ENCODE assay signal across 8 cellular contexts in genomic region chr9:15552641-15553527, GRCh38. TPM values are rescaled to one million over a fixed set of nuclear protein-coding genes. Genes with fewer than 3 reads are reported as not detected.
DNase-seq lines count a peak whose midpoint lies in the region; ATAC-seq, FAIRE-seq and TF ChIP-seq lines count a peak whose summit lies in the region.

TSS of gene CCDC171 (plus strand) at chr9:15553043. CDS start at chr9:15564089, 11,046 bp downstream.

- H3K9me2 ChIP-seq in GM23248 (ENCODE audit: insufficient read depth) (no peaks in the 10 kb centered on the region), Karpas-422 (replicated peaks; ENCODE audit: insufficient read depth, low read length) (no peaks in the 10 kb centered on the region)

- no peaks in the 10 kb centered on the region for H3K79me2 ChIP-seq in GM23248 (ENCODE audit: insufficient read depth)
- H3K79me2 ChIP-seq in Karpas-422 (ENCODE audit: low read length): no peaks in the 10 kb centered on the region
- H3K79me2 ChIP-seq in fibroblast of lung (ENCODE audit: control insufficient read depth, insufficient read depth, low read length): no peaks in the 10 kb centered on the region

- H3K4me1 ChIP-seq in GM23248 (ENCODE audit: insufficient read depth) (no peaks in the 10 kb centered on the region), Karpas-422 (ENCODE audit: low read length) (peaks cover 24% of the 10 kb centered on the region), fibroblast of lung (ENCODE audit: control insufficient read depth, extremely low read depth, insufficient read depth, low read length) (no peaks in the 10 kb centered on the region)

- no peaks in the 10 kb centered on the region for H3K36me3 Mint-ChIP-seq in activated T-helper 1 cell treated with anti-CD3 and anti-CD28 coated beads, Interleukin-12 subunit alpha, Interleukin-12 subunit beta, Interleukin-2, Interleukin-4 antibody, amounts not matched to agents 30 ng/mL and 10 ng/mL and 1 ng/mL, durations not matched to agents 14 hours and 24 hours and 36 hours (ENCODE audit: low read depth)
- H3K36me3 Mint-ChIP-seq in naive thymus-derived CD8-positive, alpha-beta T cell: peaks cover 0 to 3% (median 0%) of the 10 kb centered on the region in 3 donors
- H3K36me3 Mint-ChIP-seq in stimulated activated naive B cell treated with anti-CD40 and anti-IgM and Interleukin-4, amounts not matched to agents 10 μg/mL and 1 μg/mL and 100 μg/mL, for 72 hours: no peaks in the 10 kb centered on the region

- peak within 1 kb of the TSS; percentile 75 for H3K27ac Mint-ChIP-seq in activated T-helper 1 cell treated with anti-CD3 and anti-CD28 coated beads, Interleukin-12 subunit alpha, Interleukin-12 subunit beta, Interleukin-2, Interleukin-4 antibody, amounts not matched to agents 30 ng/mL and 10 ng/mL and 1 ng/mL, durations not matched to agents 14 hours and 24 hours and 36 hours
- peak within 1 kb of the TSS; percentile 82 to 95 (median 94) for H3K27ac Mint-ChIP-seq in naive thymus-derived CD8-positive, alpha-beta T cell
- H3K27ac Mint-ChIP-seq in stimulated activated naive B cell treated with anti-CD40 and anti-IgM and Interleukin-4, amounts not matched to agents 10 μg/mL and 1 μg/mL and 100 μg/mL, for 72 hours: peak within 1 kb of the TSS; percentile 78

- H3K27me3 ChIP-seq in GM23248 (replicated peaks; ENCODE audit: insufficient read depth) (no peaks in the 10 kb centered on the region), Karpas-422 (ENCODE audit: low read length) (no peaks in the 10 kb centered on the region), fibroblast of lung (ENCODE audit: control insufficient read depth, insufficient read depth, low read length) (no peaks in the 10 kb centered on the region)

- peak; percentile 82 to 86 for ATAC-seq in naive thymus-derived CD8-positive, alpha-beta T cell
- ATAC-seq in stimulated activated naive B cell treated with anti-CD40 and anti-IgM and Interleukin-4, amounts not matched to agents 10 μg/mL and 1 μg/mL and 100 μg/mL, for 72 hours (replicated peaks): peak; percentile 87 to 90

- H3K9ac ChIP-seq in GM23248 (peak within 1 kb of the TSS; percentile 84), Karpas-422 (ENCODE audit: low read length) (peak within 1 kb of the TSS; percentile 86), fibroblast of lung (ENCODE audit: insufficient read depth, low read length) (peak within 1 kb of the TSS; percentile 66)

- intact Hi-C loops in activated T-helper 1 cell treated with anti-CD3 and anti-CD28 coated beads, Interleukin-12 subunit alpha, Interleukin-12 subunit beta, Interleukin-2, Interleukin-4 antibody, amounts not matched to agents 30 ng/mL and 10 ng/mL and 1 ng/mL, durations not matched to agents 14 hours and 24 hours and 36 hours (cut with micrococcal nuclease): loop anchor here (1.0 to 2.0 kb wide), 6 partner anchors 42 to 1230 kb away; partner anchors contain the start of gene SNAPC3

- H3K27ac ChIP-seq in GM23248 (peak within 1 kb of the TSS; percentile 70), Karpas-422 (ENCODE audit: low read length) (peak within 1 kb of the TSS; percentile 50), fibroblast of lung (ENCODE audit: insufficient read depth, low read length) (peak within 1 kb of the TSS; percentile 78)

- peak within 1 kb of the TSS; percentile 99 for H2AFZ ChIP-seq in GM23248
- peak within 1 kb of the TSS; percentile 99 for H2AFZ ChIP-seq in Karpas-422 (ENCODE audit: low read length)
- peak within 1 kb of the TSS; percentile 95 for H2AFZ ChIP-seq in fibroblast of lung (ENCODE audit: low read length)

- FAIRE-seq in RCC 7860 (lab: Jason Lieb, UNC): peak; percentile 14

- H3K4me2 ChIP-seq in GM23248 (ENCODE audit: unreplicated experiment) (peak within 1 kb of the TSS; percentile 82), Karpas-422 (ENCODE audit: low read depth, low read length, poor library complexity, severe bottlenecking) (peak within 1 kb of the TSS; percentile 99), fibroblast of lung (ENCODE audit: extremely low read depth, insufficient read depth, low read length) (peak within 1 kb of the TSS; percentile 89)

- H3K36me3 ChIP-seq in GM23248 (ENCODE audit: low read depth) (no peaks in the 10 kb centered on the region), Karpas-422 (ENCODE audit: insufficient read depth, low read length) (no peaks in the 10 kb centered on the region), fibroblast of lung (ENCODE audit: control insufficient read depth, insufficient read depth, low read length) (no peaks in the 10 kb centered on the region)

- H3K4me1 Mint-ChIP-seq in activated T-helper 1 cell treated with anti-CD3 and anti-CD28 coated beads, Interleukin-12 subunit alpha, Interleukin-12 subunit beta, Interleukin-2, Interleukin-4 antibody, amounts not matched to agents 30 ng/mL and 10 ng/mL and 1 ng/mL, durations not matched to agents 14 hours and 24 hours and 36 hours (ENCODE audit: low read depth): peaks cover 20% of the 10 kb centered on the region
- peaks cover 7 to 22% (median 16%) of the 10 kb centered on the region in 4 donors for H3K4me1 Mint-ChIP-seq in naive thymus-derived CD8-positive, alpha-beta T cell
- peaks cover 9 to 18% of the 10 kb centered on the region in 2 donors for H3K4me1 Mint-ChIP-seq in stimulated activated naive B cell treated with anti-CD40 and anti-IgM and Interleukin-4, amounts not matched to agents 10 μg/mL and 1 μg/mL and 100 μg/mL, for 72 hours

- H3K9me3 Mint-ChIP-seq in activated T-helper 1 cell treated with anti-CD3 and anti-CD28 coated beads, Interleukin-12 subunit alpha, Interleukin-12 subunit beta, Interleukin-2, Interleukin-4 antibody, amounts not matched to agents 30 ng/mL and 10 ng/mL and 1 ng/mL, durations not matched to agents 14 hours and 24 hours and 36 hours: no peaks in the 10 kb centered on the region
- H3K9me3 Mint-ChIP-seq in naive thymus-derived CD8-positive, alpha-beta T cell: no peaks in the 10 kb centered on the region
- peaks cover 0 to 2% of the 10 kb centered on the region in 2 donors for H3K9me3 Mint-ChIP-seq in stimulated activated naive B cell treated with anti-CD40 and anti-IgM and Interleukin-4, amounts not matched to agents 10 μg/mL and 1 μg/mL and 100 μg/mL, for 72 hours

- H3K9me3 ChIP-seq in GM23248 (ENCODE audit: low read depth) (no peaks in the 10 kb centered on the region), Karpas-422 (ENCODE audit: low read length) (no peaks in the 10 kb centered on the region), fibroblast of lung (ENCODE audit: control insufficient read depth, insufficient read depth, low read depth, low read length) (no peaks in the 10 kb centered on the region)

- no peaks in the 10 kb centered on the region for H4K20me1 ChIP-seq in GM23248 (ENCODE audit: insufficient read depth)
- no peaks in the 10 kb centered on the region for H4K20me1 ChIP-seq in Karpas-422 (ENCODE audit: insufficient read depth, low read depth, low read length)
- no peaks in the 10 kb centered on the region for H4K20me1 ChIP-seq in fibroblast of lung (ENCODE audit: control insufficient read depth, extremely low read depth, insufficient read depth, low read length)

- 0 to 2% methylated on average over 60 to 62 of the region's 65 CpGs for WGBS in GM23248 (ENCODE audit: low coverage in 1 of 2, low lambda C conversion rate in 2 of 2, missing lambda C conversion rate in 2 of 2), 2 experiments

- TF ChIP-seq CTCF in fibroblast of lung (conservative IDR thresholded peaks at IDR 0.05 in 1 of 2, IDR thresholded peaks at IDR 0.05 in 1 of 2; ENCODE audit: low read depth in 1 of 2, low read length in 2 of 2): peak in 1 of 2 donors; percentile 2

- POLR2A ChIA-PET in naive thymus-derived CD8-positive, alpha-beta T cell (lab: Charles Lee): interaction anchor here (0.6 to 4.9 kb wide), 6 partner anchors 14 to 626 kb away, joined by 3 to 76 read pairs (median 4); partner anchors contain the start of genes PSIP1 and SNAPC3

- peak within 1 kb of the TSS; percentile 93 for H3K4me3 ChIP-seq in GM23248
- H3K4me3 ChIP-seq in Karpas-422 (ENCODE audit: low read length): peak within 1 kb of the TSS; percentile 85
- peak within 1 kb of the TSS; percentile 63 to 89 (median 75) for H3K4me3 ChIP-seq in fibroblast of lung (replicated peaks in 1 of 4; ENCODE audit: control extremely low read depth in 1 of 4, insufficient read depth in 1 of 4, low read depth in 3 of 4, low read length in 4 of 4)

- peaks cover 25% of the 10 kb centered on the region for H3K27me3 Mint-ChIP-seq in activated T-helper 1 cell treated with anti-CD3 and anti-CD28 coated beads, Interleukin-12 subunit alpha, Interleukin-12 subunit beta, Interleukin-2, Interleukin-4 antibody, amounts not matched to agents 30 ng/mL and 10 ng/mL and 1 ng/mL, durations not matched to agents 14 hours and 24 hours and 36 hours (ENCODE audit: insufficient read depth)
- H3K27me3 Mint-ChIP-seq in naive thymus-derived CD8-positive, alpha-beta T cell: no peaks in the 10 kb centered on the region
- H3K27me3 Mint-ChIP-seq in stimulated activated naive B cell treated with anti-CD40 and anti-IgM and Interleukin-4, amounts not matched to agents 10 μg/mL and 1 μg/mL and 100 μg/mL, for 72 hours: no peaks in the 10 kb centered on the region

- in situ Hi-C loops in GM23248 (cut with MboI): no loop called here

- peak; percentile 95 for DNase-seq in EH (ENCODE audit: low read depth)
- DNase-seq in GM23248: peak; percentile 99
- peak; percentile 97 for DNase-seq in Karpas-422
- DNase-seq in RCC 7860 (ENCODE audit: low spot score): peak; percentile 88
- DNase-seq in activated T-helper 1 cell treated with anti-CD3 and anti-CD28 coated beads, Interleukin-12 subunit alpha, Interleukin-12 subunit beta, Interleukin-2, Interleukin-4 antibody, amounts not matched to agents 30 ng/mL and 10 ng/mL and 1 ng/mL, durations not matched to agents 14 hours and 24 hours and 36 hours (ENCODE audit: low spot score): peak; percentile 84
- DNase-seq in fibroblast of lung (ENCODE audit: low read depth in 2 of 2): peak; percentile 95 to 96
- DNase-seq in naive thymus-derived CD8-positive, alpha-beta T cell: peak; percentile 79 to 91 (median 84)
- DNase-seq in stimulated activated naive B cell treated with anti-CD40 and anti-IgM and Interleukin-4, amounts not matched to agents 10 μg/mL and 1 μg/mL and 100 μg/mL, for 72 hours: peak; percentile 79

- peak within 1 kb of the TSS; percentile 87 for H3K4me3 Mint-ChIP-seq in activated T-helper 1 cell treated with anti-CD3 and anti-CD28 coated beads, Interleukin-12 subunit alpha, Interleukin-12 subunit beta, Interleukin-2, Interleukin-4 antibody, amounts not matched to agents 30 ng/mL and 10 ng/mL and 1 ng/mL, durations not matched to agents 14 hours and 24 hours and 36 hours
- peak within 1 kb of the TSS; percentile 88 to 97 (median 94) for H3K4me3 Mint-ChIP-seq in naive thymus-derived CD8-positive, alpha-beta T cell
- peak within 1 kb of the TSS; percentile 94 to 95 for H3K4me3 Mint-ChIP-seq in stimulated activated naive B cell treated with anti-CD40 and anti-IgM and Interleukin-4, amounts not matched to agents 10 μg/mL and 1 μg/mL and 100 μg/mL, for 72 hours

- H3F3A ChIP-seq in GM23248 (ENCODE audit: insufficient read depth): peaks cover 4% of the 10 kb centered on the region; the same call in 1 of the 2 replicates

RNA-seq across cellular contexts. Expression of gene CCDC171, which starts in this region (rescaled TPM):
- 0.76 and 3.5 TPM in 2 replicates for total RNA-seq in GM23248 (2014; rRNA removed; shearing (Covaris generic))
- polyA plus RNA-seq in GM23248 (2016; fragmentation: Nextera tagmentation; extraction: Ambion mirVana) (0.96 and 0.99 TPM in 2 replicates), fibroblast of lung (0.55 and 0.62 TPM in 2 replicates)
- 2.7 and 3.1 TPM in 2 replicates for total RNA-seq in Karpas-422 (2014; rRNA removed; shearing (Covaris generic); ENCODE audit: low replicate concordance)
- total RNA-seq in activated T-helper 1 cell treated with anti-CD3 and anti-CD28 coated beads, Interleukin-12 subunit alpha, Interleukin-12 subunit beta, Interleukin-2, Interleukin-4 antibody, amounts not matched to agents 30 ng/mL and 10 ng/mL and 1 ng/mL, durations not matched to agents 14 hours and 24 hours and 36 hours: 1.4 and 2.0 TPM in 2 replicates
- 4.6 and 4.8 TPM in 2 replicates for total RNA-seq in fibroblast of lung
- polyA plus RNA-seq in fibroblast of lung (2012): 0.45 and 0.58 TPM in 2 replicates
- not detected in 2 replicates for polyA minus RNA-seq in fibroblast of lung (ENCODE audit: low replicate concordance)
- 1 to 10 TPM; 2.1 to 3.2 TPM for total RNA-seq in naive thymus-derived CD8-positive, alpha-beta T cell
- polyA plus RNA-seq in naive thymus-derived CD8-positive, alpha-beta T cell: under 1 TPM; 0.39 to 0.80 (median 0.48) TPM

Comparison
In these comparisons a context has a peak if more than half of its experiments do, and no peak if none do; other contexts are left out.
1. Peak in every context shown above with its lines: DNase-seq, ATAC-seq, H3K4me3 ChIP-seq and H3K27ac ChIP-seq.